8 cellular contexts compared by ENCODE assay signal in genomic region chr16:14070877-14071575, GRCh38. TPM values are rescaled to one million over a fixed set of nuclear protein-coding genes. Genes with fewer than 3 reads are reported as not detected.
A peak's percentile ranks its signal among the peaks of the same experiment; 100 is the strongest.
DNase-seq lines count a peak whose midpoint lies in the region; ATAC-seq, FAIRE-seq and TF ChIP-seq lines count a peak whose summit lies in the region.

A gene with protein sequence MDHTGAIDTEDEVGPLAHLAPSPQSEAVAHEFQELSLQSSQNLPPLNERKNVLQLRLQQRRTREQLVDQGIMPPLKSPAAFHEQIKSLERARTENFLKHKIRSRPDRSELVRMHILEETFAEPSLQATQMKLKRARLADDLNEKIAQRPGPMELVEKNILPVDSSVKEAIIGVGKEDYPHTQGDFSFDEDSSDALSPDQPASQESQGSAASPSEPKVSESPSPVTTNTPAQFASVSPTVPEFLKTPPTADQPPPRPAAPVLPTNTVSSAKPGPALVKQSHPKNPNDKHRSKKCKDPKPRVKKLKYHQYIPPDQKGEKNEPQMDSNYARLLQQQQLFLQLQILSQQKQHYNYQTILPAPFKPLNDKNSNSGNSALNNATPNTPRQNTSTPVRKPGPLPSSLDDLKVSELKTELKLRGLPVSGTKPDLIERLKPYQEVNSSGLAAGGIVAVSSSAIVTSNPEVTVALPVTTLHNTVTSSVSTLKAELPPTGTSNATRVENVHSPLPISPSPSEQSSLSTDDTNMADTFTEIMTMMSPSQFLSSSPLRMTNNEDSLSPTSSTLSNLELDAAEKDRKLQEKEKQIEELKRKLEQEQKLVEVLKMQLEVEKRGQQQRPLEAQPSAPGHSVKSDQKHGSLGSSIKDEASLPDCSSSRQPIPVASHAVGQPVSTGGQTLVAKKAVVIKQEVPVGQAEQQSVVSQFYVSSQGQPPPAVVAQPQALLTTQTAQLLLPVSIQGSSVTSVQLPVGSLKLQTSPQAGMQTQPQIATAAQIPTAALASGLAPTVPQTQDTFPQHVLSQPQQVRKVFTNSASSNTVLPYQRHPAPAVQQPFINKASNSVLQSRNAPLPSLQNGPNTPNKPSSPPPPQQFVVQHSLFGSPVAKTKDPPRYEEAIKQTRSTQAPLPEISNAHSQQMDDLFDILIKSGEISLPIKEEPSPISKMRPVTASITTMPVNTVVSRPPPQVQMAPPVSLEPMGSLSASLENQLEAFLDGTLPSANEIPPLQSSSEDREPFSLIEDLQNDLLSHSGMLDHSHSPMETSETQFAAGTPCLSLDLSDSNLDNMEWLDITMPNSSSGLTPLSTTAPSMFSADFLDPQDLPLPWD (plus strand): TSS chr16:14071319. CDS start chr16:14140607, 69,288 bp downstream.

- H3K9ac ChIP-seq in iPS-18a (ENCODE audit: low read length): peak within 1 kb of the TSS; percentile 58
- peak within 1 kb of the TSS; percentile 94 for H3K9ac ChIP-seq in skeletal muscle satellite cell (ENCODE audit: low read depth, low read length)

- in situ Hi-C loops in brain microvascular endothelial cell (cut with HindIII; ENCODE audit: low pct_ligation_motif_present, low sequenced_read_pairs): no loop called here

- H3K27ac ChIP-seq in brain microvascular endothelial cell: peak within 1 kb of the TSS; percentile 57
- peak within 1 kb of the TSS; percentile 67 for H3K27ac ChIP-seq in iPS-18a (ENCODE audit: low read length)

- no peak for TF ChIP-seq CTCF in brain microvascular endothelial cell (IDR thresholded peaks at IDR 0.05; ENCODE audit: low read depth, low read length, missing control alignments)

- H3K36me3 ChIP-seq in brain microvascular endothelial cell (replicated peaks) (no peaks in the 10 kb centered on the region), iPS-18a (ENCODE audit: control insufficient read depth, low read depth, low read length) (no peaks in the 10 kb centered on the region), skeletal muscle satellite cell (ENCODE audit: insufficient read depth, low read length) (no peaks in the 10 kb centered on the region)

- H3K4me1 ChIP-seq in iPS-18a (ENCODE audit: control insufficient read depth, low read depth, low read length) (peaks cover 7% of the 10 kb centered on the region), skeletal muscle satellite cell (ENCODE audit: control insufficient read depth, insufficient read depth, low read length) (peaks cover 7% of the 10 kb centered on the region)

- peak; percentile 86 for ATAC-seq in HG02763 (IDR thresholded peaks at IDR 0.05; ENCODE audit: unreplicated experiment)
- ATAC-seq in HG03469 (IDR thresholded peaks at IDR 0.05; ENCODE audit: unreplicated experiment): no peak

- FAIRE-seq in GM18507 (lab: Jason Lieb, UNC): peak; percentile 56

- H3K4me3 ChIP-seq in brain microvascular endothelial cell (ENCODE audit: low read depth, low read length): peak within 1 kb of the TSS; percentile 84
- peak within 1 kb of the TSS; percentile 61 for H3K4me3 ChIP-seq in iPS-18a (ENCODE audit: low read length)
- peak within 1 kb of the TSS; percentile 96 for H3K4me3 ChIP-seq in skeletal muscle satellite cell (ENCODE audit: low read length)

- peak; percentile 80 for DNase-seq in GM18507 (ENCODE audit: extremely low spot score, insufficient read length, low read depth)
- peak; percentile 93 for DNase-seq in NCI-H146 treated with DMSO at 0.1 percent for 48 hours (lab: John Stamatoyannopoulos, UW; ENCODE audit: unreplicated experiment)
- DNase-seq in UCSD-AML1 (lab: John Stamatoyannopoulos, UW; ENCODE audit: unreplicated experiment): peak; percentile 78
- DNase-seq in brain microvascular endothelial cell: peak; percentile 40

- peak within 1 kb of the TSS; percentile 96 for H3K4me2 ChIP-seq in skeletal muscle satellite cell (ENCODE audit: low read length)

- H3K27me3 ChIP-seq in brain microvascular endothelial cell (replicated peaks) (no peaks in the 10 kb centered on the region), iPS-18a (ENCODE audit: control insufficient read depth, insufficient read depth, low read length) (no peaks in the 10 kb centered on the region), skeletal muscle satellite cell (ENCODE audit: control insufficient read depth, insufficient read depth, low read length) (peaks cover 3% of the 10 kb centered on the region)

- H3K9me3 ChIP-seq in iPS-18a (ENCODE audit: control insufficient read depth, low read depth, low read length): no peaks in the 10 kb centered on the region
- H3K9me3 ChIP-seq in skeletal muscle satellite cell (replicated peaks; ENCODE audit: low read length): no peaks in the 10 kb centered on the region

RNA-seq across cellular contexts. Expression of the gene that starts here (rescaled TPM):
- total RNA-seq in skeletal muscle satellite cell (2012; rRNA removed): 6.8 and 10.5 TPM in 2 replicates

Comparison
In these comparisons a context has a peak if more than half of its experiments do, and no peak if none do; other contexts are left out.
1. DNase-seq: peak in every context shown above with its lines; median percentile 93 in NCI-H146 treated with DMSO at 0.1 percent for 48 hours; 80 in GM18507; 78 in UCSD-AML1; 40 in brain microvascular endothelial cell.